Comparison of ENCODE assay signal across 17 cellular contexts in the genomic region with DNA sequence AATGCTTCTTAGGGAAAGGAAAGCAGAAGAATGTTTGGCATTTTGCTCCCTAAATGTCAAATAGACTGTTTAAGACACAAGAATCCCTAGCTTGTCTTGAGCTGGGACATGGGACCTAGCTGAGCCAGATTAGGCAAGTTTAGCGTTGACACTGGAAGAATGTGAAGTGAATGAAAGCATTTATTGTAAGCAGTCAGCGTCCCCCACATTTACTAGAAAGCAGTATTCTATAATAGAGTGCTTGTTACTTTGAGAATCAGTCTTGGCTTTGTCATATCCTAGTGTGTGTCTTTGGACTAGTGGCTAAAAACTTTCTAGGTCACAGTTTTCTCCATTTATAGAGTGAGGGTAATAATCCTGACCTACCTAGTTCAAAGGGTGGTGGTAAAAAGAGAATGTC.
"Had no signal": no experiment of that assay in that cellular context is flagged by ENCODE, and none has a peak within 500 bp of the region (broad histone marks: within the 10 kb centered on the region; RNA-seq: fewer than 3 reads in every experiment).

No MANE protein-coding gene starts in this region.

- H3K4me3 ChIP-seq: left lung, skin epidermis, transverse colon had no signal

- H3K36me3 ChIP-seq: left lung, transverse colon had no signal

- DNase-seq: activated CD4-positive, alpha-beta memory T cell treated with anti-CD3 and anti-CD28 coated beads for 36 hours; activated CD4-positive, alpha-beta T cell treated with anti-CD3 and anti-CD28 coated beads for 4 hours; activated CD4-positive, CD25-positive, alpha-beta regulatory T cell; activated effector memory CD4-positive, alpha-beta T cell treated with Interleukin-2 at 50 U/mL for 16 hours; activated naive CD4-positive, alpha-beta T cell treated with anti-CD3 and anti-CD28 coated beads for 36 hours; activated naive CD8-positive, alpha-beta T cell treated with anti-CD3 and anti-CD28 coated beads, Interleukin-2, amount 10 ng/mL, durations not matched to agents 7 days and 5 days; activated T-cell treated with anti-CD3 and anti-CD28 coated beads, Interleukin-2, amount 50 U/mL, for 48 hours; cortex of kidney; left lung; mammary epithelial cell; stimulated activated CD4-positive, alpha-beta T cell treated with anti-CD3 and anti-CD28 coated beads, Interleukin-2, amount 100 ng/mL, for 24 hours; stimulated activated naive CD8-positive, alpha-beta T cell treated with anti-CD3 and anti-CD28 coated beads, Interleukin-15, amount 100 ng/mL, for 72 hours; transverse colon had no signal

- FAIRE-seq: urothelium cell line had no signal

- H3K9me3 ChIP-seq: left lung, transverse colon had no signal

- ATAC-seq: left lung; natural killer cell treated with Interleukin-12 subunit alpha and Interleukin-12 subunit beta and Interleukin-15 and Interleukin-18, amount 100 ng/mL, for 72 hours; stimulated activated effector memory CD8-positive, alpha-beta T cell treated with anti-CD3 and anti-CD28 coated beads, Interleukin-12 subunit alpha, Interleukin-12 subunit beta, amount 100 ng/mL, for 72 hours; stimulated activated naive CD8-positive, alpha-beta T cell treated with anti-CD3 and anti-CD28 coated beads, Interleukin-15, amount 100 ng/mL, for 72 hours had no signal

- H3K27ac ChIP-seq: left lung, skin epidermis, transverse colon had no signal

- H3K4me1 ChIP-seq: left lung, transverse colon had no signal

- H3K27me3 ChIP-seq: left lung, transverse colon had no signal
